ENCODE assay signal across 16 cellular contexts in the genomic region with DNA sequence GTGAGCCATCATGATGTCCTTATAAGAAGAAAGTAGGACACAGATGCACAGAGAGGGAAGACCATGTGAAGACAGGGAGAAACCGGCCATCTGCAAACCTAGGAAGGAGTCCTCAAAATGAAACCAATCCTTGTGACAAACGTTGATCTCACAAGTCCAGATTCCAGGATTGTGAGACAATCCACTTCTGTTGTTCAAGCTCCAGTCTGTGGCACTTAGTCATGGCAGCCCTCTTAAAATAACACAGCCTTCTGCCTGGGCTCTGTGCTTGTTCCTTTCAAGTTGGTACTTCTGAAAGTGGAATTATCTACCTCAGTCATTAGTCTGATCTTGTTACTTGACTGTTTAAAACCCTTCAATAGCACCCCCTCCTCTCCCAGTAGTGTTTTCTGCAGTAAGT.
DNase-seq lines count a peak whose midpoint lies in the region; ATAC-seq and TF ChIP-seq lines count a peak whose summit lies in the region.
"Had no signal": no experiment of that assay in that cellular context is flagged by ENCODE, and none has a peak within 500 bp of the region (broad histone marks: within the 10 kb centered on the region; RNA-seq: fewer than 3 reads in every experiment).

No MANE protein-coding gene starts in this region.

- H3K9me3 ChIP-seq in left lung: no peaks in the 10 kb centered on the region
- H3K9me3 ChIP-seq: BE2C, body of pancreas, uterus had no signal

- TF ChIP-seq CTCF in coronary artery (IDR thresholded peaks at IDR 0.05) (no peak), left lung (IDR thresholded peaks at IDR 0.05) (no peak)

- peak; percentile 66 for DNase-seq in AG08395 (ENCODE audit: low spot score)
- DNase-seq in LHCN-M2 (ENCODE audit: low read depth): peak; percentile 89
- DNase-seq in coronary artery (ENCODE audit: low spot score): no peak
- DNase-seq in left lung: no peak
- DNase-seq in D341Med (ENCODE audit: low spot score): no peak
- no peak for DNase-seq in HEK293T (ENCODE audit: extremely low spot score)
- DNase-seq: activated CD4-positive, CD25-positive, alpha-beta regulatory T cell; activated T-cell treated with anti-CD3 and anti-CD28 coated beads, Interleukin-2, amount 50 U/mL, for 24 hours; BE2C; body of pancreas; NCI-H510A; SIG-M5; uterus had no signal

- POLR2A ChIA-PET in HEK293T (lab: Yijun Ruan, JAX): interaction anchor here (1.4 kb wide), 1 partner anchor 19 kb away, joined by 3 read pairs; no protein-coding TSS in a partner anchor

- no peaks in the 10 kb centered on the region for H3K36me3 ChIP-seq in left lung
- H3K36me3 ChIP-seq: BE2C, neural progenitor cell, uterus had no signal

- CTCF ChIA-PET in HEK293T (lab: Yijun Ruan, JAX): no interaction called here

- ATAC-seq in left lung: peak; percentile 78
- no peak for ATAC-seq in GM18907 (IDR thresholded peaks at IDR 0.05; ENCODE audit: unreplicated experiment)
- no peak for ATAC-seq in HG03159 (IDR thresholded peaks at IDR 0.05; ENCODE audit: unreplicated experiment)
- ATAC-seq: body of pancreas had no signal

- intact Hi-C loops in left lung (cut with DNase I): no loop called here

- no peaks in the 10 kb centered on the region for H3K27me3 ChIP-seq in left lung
- H3K27me3 ChIP-seq: BE2C, body of pancreas, neural progenitor cell, uterus had no signal

- peak overlapping the region; percentile 10 to 76 for H3K27ac ChIP-seq in coronary artery
- H3K27ac ChIP-seq in left lung: peak overlapping the region in 1 of 2 donors; percentile 59
- H3K27ac ChIP-seq: neural progenitor cell, uterus had no signal

- H3K4me3 ChIP-seq in coronary artery (no peak overlapping the region), left lung (no peak overlapping the region)
- H3K4me3 ChIP-seq: body of pancreas, neural progenitor cell, uterus had no signal

- peaks cover 5 to 15% of the 10 kb centered on the region in 2 donors for H3K4me1 ChIP-seq in left lung
- H3K4me1 ChIP-seq: uterus had no signal

TF ChIP-seq in HEK293T, 16 proteins besides CTCF, POLR2A, EP300 and RAD21:
- TF ChIP-seq NFRKB (IDR thresholded peaks at IDR 0.05): no peak
- TF ChIP-seq CTBP1 (IDR thresholded peaks at IDR 0.05; ENCODE audit: borderline replicate concordance): no peak
- no peak for TF ChIP-seq SUZ12 (IDR thresholded peaks at IDR 0.05)
- no peak for TF ChIP-seq FOXA1 (IDR thresholded peaks at IDR 0.05)
- no peak for TF ChIP-seq BHLHE40 (IDR thresholded peaks at IDR 0.05; ENCODE audit: borderline replicate concordance)
- no peak for TF ChIP-seq LEF1 (IDR thresholded peaks at IDR 0.05; ENCODE audit: borderline replicate concordance)
- TF ChIP-seq ELF4 (IDR thresholded peaks at IDR 0.05): no peak
- no peak for TF ChIP-seq FOXM1 (IDR thresholded peaks at IDR 0.05; ENCODE audit: borderline replicate concordance)
- TF ChIP-seq L3MBTL2 (conservative IDR thresholded peaks at IDR 0.05): no peak
- TF ChIP-seq, protein P1, sequence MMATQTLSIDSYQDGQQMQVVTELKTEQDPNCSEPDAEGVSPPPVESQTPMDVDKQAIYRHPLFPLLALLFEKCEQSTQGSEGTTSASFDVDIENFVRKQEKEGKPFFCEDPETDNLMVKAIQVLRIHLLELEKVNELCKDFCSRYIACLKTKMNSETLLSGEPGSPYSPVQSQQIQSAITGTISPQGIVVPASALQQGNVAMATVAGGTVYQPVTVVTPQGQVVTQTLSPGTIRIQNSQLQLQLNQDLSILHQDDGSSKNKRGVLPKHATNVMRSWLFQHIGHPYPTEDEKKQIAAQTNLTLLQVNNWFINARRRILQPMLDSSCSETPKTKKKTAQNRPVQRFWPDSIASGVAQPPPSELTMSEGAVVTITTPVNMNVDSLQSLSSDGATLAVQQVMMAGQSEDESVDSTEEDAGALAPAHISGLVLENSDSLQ (IDR thresholded peaks at IDR 0.05): no peak
- no peak for TF ChIP-seq SP1 (IDR thresholded peaks at IDR 0.05)
- no peak for TF ChIP-seq HDGF (IDR thresholded peaks at IDR 0.05; ENCODE audit: borderline replicate concordance)
- TF ChIP-seq TARDBP (IDR thresholded peaks at IDR 0.05): no peak
- TF ChIP-seq FOXK2 (IDR thresholded peaks at IDR 0.05): no peak
- TF ChIP-seq ZNF384 (IDR thresholded peaks at IDR 0.05): no peak
- no peak for TF ChIP-seq ARNT (IDR thresholded peaks at IDR 0.05)

Comparison
In these comparisons a context has a peak if more than half of its experiments do, and no peak if none do; other contexts are left out.
1. DNase-seq: peak in AG08395 (single experiment) and LHCN-M2 (single experiment); none in coronary artery (single experiment), left lung (0 of 2), D341Med (single experiment) and HEK293T (single experiment).